ENCODE assay signal across 15 cellular contexts in genomic region chr1:157240495-157241184, GRCh38.
A peak's percentile ranks its signal among the peaks of the same experiment; 100 is the strongest.
DNase-seq lines count a peak whose midpoint lies in the region; ATAC-seq, FAIRE-seq and TF ChIP-seq lines count a peak whose summit lies in the region.
"Had no signal": no experiment of that assay in that cellular context is flagged by ENCODE, and none has a peak within 500 bp of the region (broad histone marks: within the 10 kb centered on the region; RNA-seq: fewer than 3 reads in every experiment).

No MANE protein-coding gene starts in this region.

- H3K4me1 ChIP-seq in thyroid gland, result no peaks in the 10 kb centered on the region
- H3K4me1 ChIP-seq: right atrium auricular region had no signal

- no peak for TF ChIP-seq CTCF in thyroid gland (IDR thresholded peaks at IDR 0.05)

- TF ChIP-seq POLR2A in thyroid gland (IDR thresholded peaks at IDR 0.05) (no peak), GM12892 (IDR thresholded peaks at IDR 0.05; ENCODE audit: low read depth, low read length) (no peak)

- H3K9me3 ChIP-seq in thyroid gland, result no peaks in the 10 kb centered on the region
- H3K9me3 ChIP-seq: right atrium auricular region had no signal

- no peaks in the 10 kb centered on the region for H3K36me3 ChIP-seq in thyroid gland
- H3K36me3 ChIP-seq: brain microvascular endothelial cell, right atrium auricular region had no signal

- DNase-seq in HuH-7 (ENCODE audit: low spot score), result peak; percentile 58
- peak; percentile 24 for DNase-seq in kidney glomerular epithelial cell (lab: John Stamatoyannopoulos, UW)
- DNase-seq in thyroid gland, result peak; percentile 5 to 7
- DNase-seq in GM12892 (ENCODE audit: insufficient read length), result no peak
- DNase-seq in EL, result no peak
- no peak for DNase-seq in islet precursor cell
- no peak for DNase-seq in amniotic stem cell (lab: John Stamatoyannopoulos, UW)
- DNase-seq: activated CD4-positive, alpha-beta T cell treated with anti-CD3 and anti-CD28 coated beads for 48 hours; brain microvascular endothelial cell; COR-L47; head of caudate nucleus; NCI-H187; SW 1271 had no signal

- H3K27ac ChIP-seq in thyroid gland, result no peak overlapping the region
- H3K27ac ChIP-seq: brain microvascular endothelial cell, right atrium auricular region had no signal

- H3K27me3 ChIP-seq in thyroid gland, result no peaks in the 10 kb centered on the region
- H3K27me3 ChIP-seq: right atrium auricular region had no signal

- FAIRE-seq in GM12892 (lab: Jason Lieb, UNC), result no peak

- no peak overlapping the region for H3K4me3 ChIP-seq in thyroid gland (replicated peaks in 1 of 3)
- H3K4me3 ChIP-seq: right atrium auricular region had no signal

- intact Hi-C loops in thyroid gland (cut with DNase I), result no loop called here

- WGBS in thyroid gland, 2 donors, result 59 to 71% methylated on average over 7 of the region's 7 CpGs

- ATAC-seq in GM21619 (IDR thresholded peaks at IDR 0.05; ENCODE audit: unreplicated experiment), result peak; percentile 52

Comparison
In these comparisons a context has a peak if more than half of its experiments do, and no peak if none do; other contexts are left out.
1. DNase-seq: peak in HuH-7 (single experiment), kidney glomerular epithelial cell (single experiment) and thyroid gland (2 of 2); none in GM12892 (single experiment), EL (single experiment), islet precursor cell (single experiment) and amniotic stem cell (single experiment).